Comparison of ENCODE assay signal across 1 cellular context in genomic region chr2:157497603-157498314, GRCh38.
TF ChIP-seq lines count a peak whose summit lies in the region.

No MANE protein-coding gene starts in this region.

TF ChIP-seq in endothelial cell of umbilical vein, 7 proteins besides CTCF, POLR2A, EP300 and RAD21:
- TF ChIP-seq GATA2 (IDR thresholded peaks at IDR 0.05; ENCODE audit: insufficient read depth, insufficient read length, low read depth, low read length) (no peak), MAX (IDR thresholded peaks at IDR 0.05; ENCODE audit: insufficient read depth, insufficient read length) (no peak), FOS (IDR thresholded peaks at IDR 0.05; ENCODE audit: borderline replicate concordance, insufficient read depth, low read length) (no peak)
